ENCODE assay signal across 8 cellular contexts in the genomic region with DNA sequence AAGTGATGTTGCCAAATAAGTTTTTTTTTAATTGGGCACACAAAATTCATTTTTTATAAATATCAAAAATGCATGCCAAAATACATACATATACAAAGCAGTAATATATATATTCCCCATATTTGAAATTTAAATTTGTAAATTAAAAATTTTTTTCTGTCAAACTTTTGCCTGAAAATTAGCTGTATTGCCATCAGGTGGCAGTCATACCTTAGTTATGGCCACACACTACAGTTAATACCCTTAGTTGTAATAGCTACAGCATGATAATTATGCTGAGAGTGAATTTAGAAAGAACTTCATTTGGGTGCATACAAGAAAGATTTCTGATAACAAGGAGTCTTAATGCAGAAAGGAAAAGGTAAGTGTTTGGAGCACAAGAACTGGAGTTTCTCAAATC. TPM values are rescaled to one million over a fixed set of nuclear protein-coding genes. Genes with fewer than 3 reads are reported as not detected.
DNase-seq lines count a peak whose midpoint lies in the region; ATAC-seq, FAIRE-seq and TF ChIP-seq lines count a peak whose summit lies in the region.

No MANE protein-coding gene starts in this region.

- no peak overlapping the region for H3K27ac Mint-ChIP-seq in glutamatergic neuron (ENCODE audit: unreplicated experiment)
- H3K27ac Mint-ChIP-seq in activated T-helper 1 cell treated with anti-CD3 and anti-CD28 coated beads, Interleukin-12 subunit alpha, Interleukin-12 subunit beta, Interleukin-2, Interleukin-4 antibody, amounts not matched to agents 30 ng/mL and 10 ng/mL and 1 ng/mL, durations not matched to agents 14 hours and 24 hours and 36 hours = no peak overlapping the region

- DNase-seq in BJ (ENCODE audit: low read depth) (no peak), GM12891 (ENCODE audit: insufficient read length, low spot score) (no peak), Peyer's patch (no peak), glutamatergic neuron (no peak), ovary (no peak)
- no peak for DNase-seq in activated T-helper 1 cell treated with anti-CD3 and anti-CD28 coated beads, Interleukin-12 subunit alpha, Interleukin-12 subunit beta, Interleukin-2, Interleukin-4 antibody, amounts not matched to agents 30 ng/mL and 10 ng/mL and 1 ng/mL, durations not matched to agents 14 hours and 24 hours and 36 hours (ENCODE audit: low spot score)

- no peak for ATAC-seq in GM18502 (IDR thresholded peaks at IDR 0.05; ENCODE audit: poor library complexity, unreplicated experiment)
- no peak for ATAC-seq in GM21717 (IDR thresholded peaks at IDR 0.05; ENCODE audit: unreplicated experiment)

- no peaks in the 10 kb centered on the region for H3K36me3 ChIP-seq in BJ (ENCODE audit: control insufficient read depth, insufficient read depth, low read length)
- peaks cover 0 to 11% (median 0%) of the 10 kb centered on the region in 3 donors for H3K36me3 ChIP-seq in Peyer's patch
- no peaks in the 10 kb centered on the region for H3K36me3 ChIP-seq in ovary

- TF ChIP-seq POLR2A in GM12891 (IDR thresholded peaks at IDR 0.05; ENCODE audit: low read depth, low read length) (no peak), Peyer's patch (IDR thresholded peaks at IDR 0.05) (no peak), ovary (IDR thresholded peaks at IDR 0.05) (no peak)

- H3K27ac ChIP-seq in Peyer's patch (no peak overlapping the region), ovary (no peak overlapping the region)

- peak; percentile 35 for TF ChIP-seq CTCF in BJ (IDR thresholded peaks at IDR 0.05; ENCODE audit: insufficient read depth, low read depth, low read length)
- TF ChIP-seq CTCF in Peyer's patch (IDR thresholded peaks at IDR 0.05) = peak in 4 of 6 experiments; percentile 23 to 50 (median 32)
- TF ChIP-seq CTCF in glutamatergic neuron (IDR thresholded peaks at IDR 0.05; ENCODE audit: partially characterized antibody, unreplicated experiment) = peak; percentile 29
- TF ChIP-seq CTCF in ovary (IDR thresholded peaks at IDR 0.05) = no peak

- CTCF ChIA-PET in BJ (lab: Yijun Ruan, JAX) = interaction anchor here (0.6 to 1.5 kb wide), 7 partner anchors 11 to 363 kb away, joined by 3 to 5 read pairs (median 4); no protein-coding TSS in a partner anchor

- no peaks in the 10 kb centered on the region for H3K4me1 ChIP-seq in Peyer's patch
- H3K4me1 ChIP-seq in ovary (ENCODE audit: insufficient read depth) = no peaks in the 10 kb centered on the region

- intact Hi-C loops in activated T-helper 1 cell treated with anti-CD3 and anti-CD28 coated beads, Interleukin-12 subunit alpha, Interleukin-12 subunit beta, Interleukin-2, Interleukin-4 antibody, amounts not matched to agents 30 ng/mL and 10 ng/mL and 1 ng/mL, durations not matched to agents 14 hours and 24 hours and 36 hours (cut with micrococcal nuclease) = loop anchor here (1.0 to 10.0 kb wide), 4 partner anchors 166 to 494 kb away; no protein-coding TSS in a partner anchor
- intact Hi-C loops in ovary (cut with DNase I) = no loop called here

- no peaks in the 10 kb centered on the region for H3K36me3 Mint-ChIP-seq in glutamatergic neuron (ENCODE audit: unreplicated experiment)
- peaks cover 2% of the 10 kb centered on the region for H3K36me3 Mint-ChIP-seq in activated T-helper 1 cell treated with anti-CD3 and anti-CD28 coated beads, Interleukin-12 subunit alpha, Interleukin-12 subunit beta, Interleukin-2, Interleukin-4 antibody, amounts not matched to agents 30 ng/mL and 10 ng/mL and 1 ng/mL, durations not matched to agents 14 hours and 24 hours and 36 hours (ENCODE audit: low read depth)

- H3K9me3 ChIP-seq in Peyer's patch = no peaks in the 10 kb centered on the region
- no peaks in the 10 kb centered on the region for H3K9me3 ChIP-seq in ovary

- no peaks in the 10 kb centered on the region for H3K27me3 ChIP-seq in BJ (ENCODE audit: control insufficient read depth, insufficient read depth, low read length)
- H3K27me3 ChIP-seq in Peyer's patch = no peaks in the 10 kb centered on the region
- no peaks in the 10 kb centered on the region for H3K27me3 ChIP-seq in ovary

- H3K4me3 Mint-ChIP-seq in glutamatergic neuron (ENCODE audit: unreplicated experiment) = no peak overlapping the region
- no peak overlapping the region for H3K4me3 Mint-ChIP-seq in activated T-helper 1 cell treated with anti-CD3 and anti-CD28 coated beads, Interleukin-12 subunit alpha, Interleukin-12 subunit beta, Interleukin-2, Interleukin-4 antibody, amounts not matched to agents 30 ng/mL and 10 ng/mL and 1 ng/mL, durations not matched to agents 14 hours and 24 hours and 36 hours

- POLR2A ChIA-PET in BJ (lab: Charles Lee) = no interaction called here

- no peak for TF ChIP-seq EP300 in ovary (IDR thresholded peaks at IDR 0.05)

- no peaks in the 10 kb centered on the region for H3K9me3 Mint-ChIP-seq in glutamatergic neuron (ENCODE audit: unreplicated experiment)
- H3K9me3 Mint-ChIP-seq in activated T-helper 1 cell treated with anti-CD3 and anti-CD28 coated beads, Interleukin-12 subunit alpha, Interleukin-12 subunit beta, Interleukin-2, Interleukin-4 antibody, amounts not matched to agents 30 ng/mL and 10 ng/mL and 1 ng/mL, durations not matched to agents 14 hours and 24 hours and 36 hours = no peaks in the 10 kb centered on the region

- H3K4me1 Mint-ChIP-seq in glutamatergic neuron (ENCODE audit: low read depth, unreplicated experiment) = no peaks in the 10 kb centered on the region
- H3K4me1 Mint-ChIP-seq in activated T-helper 1 cell treated with anti-CD3 and anti-CD28 coated beads, Interleukin-12 subunit alpha, Interleukin-12 subunit beta, Interleukin-2, Interleukin-4 antibody, amounts not matched to agents 30 ng/mL and 10 ng/mL and 1 ng/mL, durations not matched to agents 14 hours and 24 hours and 36 hours (ENCODE audit: low read depth) = peaks cover 7% of the 10 kb centered on the region

- no peaks in the 10 kb centered on the region for H3K27me3 Mint-ChIP-seq in glutamatergic neuron (ENCODE audit: unreplicated experiment)
- H3K27me3 Mint-ChIP-seq in activated T-helper 1 cell treated with anti-CD3 and anti-CD28 coated beads, Interleukin-12 subunit alpha, Interleukin-12 subunit beta, Interleukin-2, Interleukin-4 antibody, amounts not matched to agents 30 ng/mL and 10 ng/mL and 1 ng/mL, durations not matched to agents 14 hours and 24 hours and 36 hours (ENCODE audit: insufficient read depth) = no peaks in the 10 kb centered on the region

- no peak overlapping the region for H3K4me3 ChIP-seq in BJ (ENCODE audit: low read depth, low read length)
- no peak overlapping the region for H3K4me3 ChIP-seq in Peyer's patch
- no peak overlapping the region for H3K4me3 ChIP-seq in ovary

- peak; percentile 41 for FAIRE-seq in GM12891 (lab: Jason Lieb, UNC)

TF ChIP-seq in GM12891, 5 proteins besides CTCF, POLR2A, EP300 and RAD21:
- TF ChIP-seq POLR2AphosphoS5 (IDR thresholded peaks at IDR 0.05; ENCODE audit: low read depth, low read length) (no peak), SPI1 (IDR thresholded peaks at IDR 0.05; ENCODE audit: low read depth, low read length) (no peak), TAF1 (IDR thresholded peaks at IDR 0.05; ENCODE audit: low read depth, low read length) (no peak), PAX5 (IDR thresholded peaks at IDR 0.05; ENCODE audit: insufficient read depth, low read length, severe bottlenecking) (no peak), POU2F2 (IDR thresholded peaks at IDR 0.05; ENCODE audit: low read depth, low read length) (no peak)
TF ChIP-seq in GM12891: peak in this region for 0.

RNA-seq across cellular contexts. Expression of a gene that starts 46.2 kb away (rescaled TPM):
- polyA plus RNA-seq in BJ (2011; rRNA removed) (7.2 and 9.3 TPM in 2 replicates), ovary (10 to 100 TPM in 1 of 2 donors, 1 to 10 TPM in 1; 9.6 to 17.7 TPM)
- polyA minus RNA-seq in BJ (2011; rRNA and poly(A)+ RNA removed) = 3.5 and 3.8 TPM in 2 replicates
- polyA plus RNA-seq in GM12891 (2012; ENCODE audit: low read depth, missing spikeins) = 12.6 TPM
- total RNA-seq in Peyer's patch (10 to 100 TPM in 1 of 4 donors, 1 to 10 TPM in 3; 4.1 to 19.1 (median 7.5) TPM), glutamatergic neuron (ENCODE audit: unreplicated experiment) (9.0 TPM), ovary (10 to 100 TPM in 1 of 7 donors, 1 to 10 TPM in 6; 6.1 to 11.3 (median 8.5) TPM)
- 10.6 and 11.8 TPM in 2 replicates for total RNA-seq in activated T-helper 1 cell treated with anti-CD3 and anti-CD28 coated beads, Interleukin-12 subunit alpha, Interleukin-12 subunit beta, Interleukin-2, Interleukin-4 antibody, amounts not matched to agents 30 ng/mL and 10 ng/mL and 1 ng/mL, durations not matched to agents 14 hours and 24 hours and 36 hours

Comparison
In these comparisons a context has a peak if more than half of its experiments do, and no peak if none do; other contexts are left out.
1. CTCF ChIP-seq: peak in BJ (single experiment), Peyer's patch (4 of 6) and glutamatergic neuron (single experiment); none in ovary (0 of 3).